Comparison of ENCODE assay signal across 8 cellular contexts in genomic region chr5:134873987-134874830, GRCh38. TPM values are rescaled to one million over a fixed set of nuclear protein-coding genes. Genes with fewer than 3 reads are reported as not detected.
DNase-seq lines count a peak whose midpoint lies in the region; TF ChIP-seq lines count a peak whose summit lies in the region.

A gene with protein sequence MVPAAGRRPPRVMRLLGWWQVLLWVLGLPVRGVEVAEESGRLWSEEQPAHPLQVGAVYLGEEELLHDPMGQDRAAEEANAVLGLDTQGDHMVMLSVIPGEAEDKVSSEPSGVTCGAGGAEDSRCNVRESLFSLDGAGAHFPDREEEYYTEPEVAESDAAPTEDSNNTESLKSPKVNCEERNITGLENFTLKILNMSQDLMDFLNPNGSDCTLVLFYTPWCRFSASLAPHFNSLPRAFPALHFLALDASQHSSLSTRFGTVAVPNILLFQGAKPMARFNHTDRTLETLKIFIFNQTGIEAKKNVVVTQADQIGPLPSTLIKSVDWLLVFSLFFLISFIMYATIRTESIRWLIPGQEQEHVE (plus strand): TSS chr5:134874371. CDS start chr5:134874428, 57 bp downstream.

- H3K27me3 ChIP-seq in mucosa of rectum (ENCODE audit: control insufficient read depth in 2 of 2, insufficient read depth in 2 of 2, low read length in 2 of 2), result no peaks in the 10 kb centered on the region

- DNase-seq in COR-L47 (lab: John Stamatoyannopoulos, UW), result peak; percentile 78
- DNase-seq in GM20000 (ENCODE audit: low spot score), result peak; percentile 92
- DNase-seq in HT1080 (ENCODE audit: low read depth), result peak; percentile 87
- DNase-seq in OCI-M1 (lab: John Stamatoyannopoulos, UW), result peak; percentile 91
- peak; percentile 78 for DNase-seq in activated T-cell treated with anti-CD3 and anti-CD28 coated beads for 48 hours (ENCODE audit: low read depth)
- DNase-seq in erythroblast (lab: John Stamatoyannopoulos, UW), result peak; percentile 90 to 92
- DNase-seq in stimulated activated CD8-positive, alpha-beta memory T cell treated with anti-CD3 and anti-CD28 coated beads, Interleukin-4, amount 100 ng/mL, for 48 hours, result peak; percentile 86

- H3K4me1 ChIP-seq in mucosa of rectum (ENCODE audit: control insufficient read depth in 2 of 2, insufficient read depth in 2 of 2, low read length in 2 of 2), result peaks cover 0 to 13% of the 10 kb centered on the region in 2 donors

- H3K9me3 ChIP-seq in mucosa of rectum (ENCODE audit: control insufficient read depth in 2 of 2, low read length in 2 of 2), result no peaks in the 10 kb centered on the region

- TF ChIP-seq POLR2A in erythroblast (IDR thresholded peaks at IDR 0.05; ENCODE audit: low read length), result peak; percentile 87

- H3K4me3 ChIP-seq in mucosa of rectum (ENCODE audit: low read length in 2 of 2), result peak within 1 kb of the TSS; percentile 92 to 96

- H3K36me3 ChIP-seq in mucosa of rectum (ENCODE audit: control insufficient read depth in 2 of 2, insufficient read depth in 2 of 2, low read length in 2 of 2), result no peaks in the 10 kb centered on the region

- TF ChIP-seq CTCF in GM20000 (IDR thresholded peaks at IDR 0.05; ENCODE audit: extremely low read depth, missing control alignments), result no peak

- H3K9ac ChIP-seq in mucosa of rectum (ENCODE audit: low read depth in 1 of 2, low read length in 2 of 2), result peak within 1 kb of the TSS; percentile 87 to 94

- peak within 1 kb of the TSS; percentile 90 to 93 for H3K27ac ChIP-seq in mucosa of rectum (ENCODE audit: low read depth in 2 of 2, low read length in 2 of 2)

RNA-seq across cellular contexts. Expression of the gene that starts here (rescaled TPM):
- 30.5 and 34.7 TPM in 2 replicates for total RNA-seq in HT1080 (2014; rRNA removed; shearing (Covaris generic))
- polyA plus RNA-seq in HT1080 (2015; cell fraction: cytosol; rRNA removed), result 60.5 and 70.0 TPM in 2 replicates
- 42.6 and 49.2 TPM in 2 replicates for polyA plus RNA-seq in HT1080 (2015; cell fraction: nucleus; rRNA removed)

Comparison
In these comparisons a context has a peak if more than half of its experiments do, and no peak if none do; other contexts are left out.
1. Peak in every context shown above with its lines: DNase-seq, H3K4me3 ChIP-seq and H3K27ac ChIP-seq.